ENCODE assay signal across 12 cellular contexts in genomic region chr7:3404490-3404889, GRCh38.
DNase-seq lines count a peak whose midpoint lies in the region; ATAC-seq and TF ChIP-seq lines count a peak whose summit lies in the region.
"Had no signal": no experiment of that assay in that cellular context is flagged by ENCODE, and none has a peak within 500 bp of the region (broad histone marks: within the 10 kb centered on the region; RNA-seq: fewer than 3 reads in every experiment).

No MANE protein-coding gene starts in this region.

- H3K79me1 ChIP-seq in IMR-90 (ENCODE audit: low read depth in 1 of 2, low read length in 2 of 2) = no peaks in the 10 kb centered on the region

- H2BK15ac ChIP-seq in IMR-90 (ENCODE audit: low read depth, low read length) = no peak overlapping the region

- intact Hi-C loops in IMR-90 (cut with micrococcal nuclease) = no loop called here

- peaks cover 48% of the 10 kb centered on the region for H3K27me3 Mint-ChIP-seq in type B pancreatic cell
- peaks cover 86% of the 10 kb centered on the region for H3K27me3 Mint-ChIP-seq in stimulated activated memory B cell treated with anti-CD40 and anti-IgM and Interleukin-4, amounts not matched to agents 10 μg/mL and 1 μg/mL and 100 μg/mL, for 72 hours

- H2BK20ac ChIP-seq in IMR-90 (ENCODE audit: low read depth, low read length) = no peak overlapping the region

- no peak overlapping the region for H3K9ac ChIP-seq in IMR-90 (ENCODE audit: low read depth, low read length)

- POLR2A ChIA-PET in IMR-90 (lab: Charles Lee; ENCODE audit: unreplicated experiment) = no interaction called here

- H4K5ac ChIP-seq in IMR-90 (ENCODE audit: low read depth, low read length) = no peak overlapping the region

- dilution Hi-C loops in IMR-90 (cut with HindIII; ENCODE audit: low sequenced_read_pairs, unreplicated experiment) = no loop called here

- H2BK120ac ChIP-seq in IMR-90 (ENCODE audit: low read depth, low read length) = no peak overlapping the region

- in situ Hi-C loops in IMR-90 (cut with MboI; ENCODE audit: low sequenced_read_pairs) = no loop called here
- in situ Hi-C loops in astrocyte of the cerebellum (cut with HindIII; ENCODE audit: low sequenced_read_pairs) = no loop called here

- no peak for TF ChIP-seq RAD21 in IMR-90 (IDR thresholded peaks at IDR 0.05; ENCODE audit: low read length)

- no peak overlapping the region for H3K27ac Mint-ChIP-seq in type B pancreatic cell
- H3K27ac Mint-ChIP-seq in stimulated activated memory B cell treated with anti-CD40 and anti-IgM and Interleukin-4, amounts not matched to agents 10 μg/mL and 1 μg/mL and 100 μg/mL, for 72 hours = no peak overlapping the region
- H3K27ac Mint-ChIP-seq: activated naive CD8-positive, alpha-beta T cell treated with anti-CD3 and anti-CD28 coated beads for 36 hours had no signal

- H3K36me3 Mint-ChIP-seq in type B pancreatic cell = peaks cover 3% of the 10 kb centered on the region
- no peaks in the 10 kb centered on the region for H3K36me3 Mint-ChIP-seq in stimulated activated memory B cell treated with anti-CD40 and anti-IgM and Interleukin-4, amounts not matched to agents 10 μg/mL and 1 μg/mL and 100 μg/mL, for 72 hours
- H3K36me3 Mint-ChIP-seq: activated naive CD8-positive, alpha-beta T cell treated with anti-CD3 and anti-CD28 coated beads for 36 hours had no signal

- no peak overlapping the region for H3K4ac ChIP-seq in IMR-90 (ENCODE audit: low read depth, low read length)

- no peaks in the 10 kb centered on the region for H3K9me1 ChIP-seq in IMR-90 (ENCODE audit: insufficient read depth, low read length)

- H3K36me3 ChIP-seq in BE2C = no peaks in the 10 kb centered on the region
- no peaks in the 10 kb centered on the region for H3K36me3 ChIP-seq in IMR-90 (ENCODE audit: control insufficient read depth, insufficient read depth, low read length)

- no peak overlapping the region for H4K91ac ChIP-seq in IMR-90 (ENCODE audit: insufficient read depth, low read depth, low read length)

- CTCF ChIA-PET in IMR-90 (lab: Yijun Ruan, JAX) = no interaction called here

- H3K27ac ChIP-seq in IMR-90 (ENCODE audit: insufficient read depth, low read length) = no peak overlapping the region

- H3K14ac ChIP-seq in IMR-90 (replicated peaks; ENCODE audit: low read depth, low read length) = no peak overlapping the region

- TF ChIP-seq CTCF in BE2C (IDR thresholded peaks at IDR 0.05; ENCODE audit: low read depth, low read length) = no peak
- no peak for TF ChIP-seq CTCF in IMR-90 (conservative IDR thresholded peaks at IDR 0.05; ENCODE audit: low read depth, low read length)
- TF ChIP-seq CTCF in astrocyte of the cerebellum (IDR thresholded peaks at IDR 0.05; ENCODE audit: low read depth, low read length, missing control alignments) = no peak
- TF ChIP-seq CTCF in type B pancreatic cell (conservative IDR thresholded peaks at IDR 0.05) = no peak

- H3K4me1 ChIP-seq in BE2C = no peaks in the 10 kb centered on the region
- H3K4me1 ChIP-seq in IMR-90 (ENCODE audit: control insufficient read depth, insufficient read depth, low read length) = no peaks in the 10 kb centered on the region; the same call in 1 of the 2 replicates

- H3K4me2 ChIP-seq in IMR-90 (ENCODE audit: low read depth, low read length) = no peak overlapping the region

- H4K20me1 ChIP-seq in IMR-90 (ENCODE audit: insufficient read depth, low read length) = no peaks in the 10 kb centered on the region

- no peak overlapping the region for H3K23ac ChIP-seq in IMR-90 (ENCODE audit: low read depth, low read length)

- no peak overlapping the region for H3K4me3 Mint-ChIP-seq in type B pancreatic cell
- H3K4me3 Mint-ChIP-seq in stimulated activated memory B cell treated with anti-CD40 and anti-IgM and Interleukin-4, amounts not matched to agents 10 μg/mL and 1 μg/mL and 100 μg/mL, for 72 hours = no peak overlapping the region
- H3K4me3 Mint-ChIP-seq: activated naive CD8-positive, alpha-beta T cell treated with anti-CD3 and anti-CD28 coated beads for 36 hours had no signal

- H3K18ac ChIP-seq in IMR-90 (ENCODE audit: low read depth, low read length) = no peak overlapping the region

- H3K56ac ChIP-seq in IMR-90 (ENCODE audit: extremely low read depth, insufficient read depth, low read length) = no peak overlapping the region

- no peak overlapping the region for H3K4me3 ChIP-seq in BE2C (ENCODE audit: low read depth, low read length)
- H3K4me3 ChIP-seq in IMR-90 (ENCODE audit: insufficient read depth, low read depth, low read length) = no peak overlapping the region
- H3K4me3 ChIP-seq in astrocyte of the cerebellum (ENCODE audit: low read depth, low read length) = no peak overlapping the region

- no TSS peak for BruUV-seq in IMR-90 (replicated peaks; lab: Mats Ljungman, UMichigan)

- DNase-seq in BE2C (peak; percentile 16), IMR-90 (peak; percentile 56), astrocyte of the cerebellum (ENCODE audit: low read depth) (peak; percentile 24), iris pigment epithelial cell (ENCODE audit: low read depth) (peak; percentile 88), type B pancreatic cell (ENCODE audit: extremely low spot score, unreplicated experiment) (no peak), NCI-H1417 (lab: John Stamatoyannopoulos, UW) (no peak)
- DNase-seq in stimulated activated CD4-positive, alpha-beta T cell treated with anti-CD3 and anti-CD28 coated beads, Interleukin-4, amount 100 ng/mL, for 4 hours = no peak
- DNase-seq: activated naive CD8-positive, alpha-beta T cell treated with anti-CD3 and anti-CD28 coated beads for 36 hours; effector CD8-positive, alpha-beta T cell; NCI-H1694 treated with DMSO at 0.1 percent for 48 hours; OCI-M1 had no signal

- H3K27me3 ChIP-seq in BE2C (no peaks in the 10 kb centered on the region), IMR-90 (ENCODE audit: control insufficient read depth, insufficient read depth, low read length) (no peaks in the 10 kb centered on the region)

- H2AFZ ChIP-seq in IMR-90 (replicated peaks; ENCODE audit: low read length, poor library complexity) = no peak overlapping the region

- no peak overlapping the region for H2AK5ac ChIP-seq in IMR-90 (ENCODE audit: low read depth, low read length)

- peak; percentile 62 for ATAC-seq in IMR-90 (ENCODE audit: low read depth)
- ATAC-seq in stimulated activated memory B cell treated with anti-CD40 and anti-IgM and Interleukin-4, amounts not matched to agents 10 μg/mL and 1 μg/mL and 100 μg/mL, for 72 hours = no peak

- no peak for TF ChIP-seq POLR2A in IMR-90 (IDR thresholded peaks at IDR 0.05; ENCODE audit: low read depth, low read length)

- no peak overlapping the region for H4K8ac ChIP-seq in IMR-90 (ENCODE audit: low read depth in 2 of 2, low read length in 2 of 2)

- H3K9me3 Mint-ChIP-seq in type B pancreatic cell = peaks cover 4% of the 10 kb centered on the region
- H3K9me3 Mint-ChIP-seq in stimulated activated memory B cell treated with anti-CD40 and anti-IgM and Interleukin-4, amounts not matched to agents 10 μg/mL and 1 μg/mL and 100 μg/mL, for 72 hours = no peaks in the 10 kb centered on the region
- H3K9me3 Mint-ChIP-seq: activated naive CD8-positive, alpha-beta T cell treated with anti-CD3 and anti-CD28 coated beads for 36 hours had no signal

- H2AK9ac ChIP-seq in IMR-90 (replicated peaks; ENCODE audit: low read depth, low read length, poor library complexity) = no peak overlapping the region

- peaks cover 11% of the 10 kb centered on the region for H3K4me1 Mint-ChIP-seq in type B pancreatic cell (ENCODE audit: unreplicated experiment)
- H3K4me1 Mint-ChIP-seq in stimulated activated memory B cell treated with anti-CD40 and anti-IgM and Interleukin-4, amounts not matched to agents 10 μg/mL and 1 μg/mL and 100 μg/mL, for 72 hours = peaks cover 12% of the 10 kb centered on the region

- H2BK5ac ChIP-seq in IMR-90 (ENCODE audit: low read depth, low read length, poor library complexity, severe bottlenecking) = no peak overlapping the region

- 17% methylated on average over 1 of the region's 1 CpG; no CpG with 5 or more reads in 1 of the 2 experiments for WGBS in IMR-90 (ENCODE audit: extremely low coverage in 2 of 2, insufficient read length in 1 of 2), 2 experiments

- H3K9me3 ChIP-seq in BE2C (no peaks in the 10 kb centered on the region), IMR-90 (ENCODE audit: control insufficient read depth, insufficient read depth, low read length) (no peaks in the 10 kb centered on the region)

TF ChIP-seq in IMR-90, 13 proteins besides CTCF, POLR2A, EP300 and RAD21:
- TF ChIP-seq MXI1 (IDR thresholded peaks at IDR 0.05; ENCODE audit: borderline replicate concordance, low read depth, low read length) (no peak), FOS (IDR thresholded peaks at IDR 0.05; ENCODE audit: low read depth, low read length) (no peak), CEBPB (IDR thresholded peaks at IDR 0.05; ENCODE audit: low read depth, low read length) (no peak), RFX5 (IDR thresholded peaks at IDR 0.05; ENCODE audit: low read depth, low read length) (no peak), USF2 (IDR thresholded peaks at IDR 0.05; ENCODE audit: low read depth, low read length) (no peak), NFE2L2 (IDR thresholded peaks at IDR 0.05; ENCODE audit: low read depth, low read length) (no peak), BHLHE40 (IDR thresholded peaks at IDR 0.05; ENCODE audit: low read depth, low read length) (no peak), ELK1 (IDR thresholded peaks at IDR 0.05; ENCODE audit: borderline replicate concordance, low read depth, low read length) (no peak), CHD1 (IDR thresholded peaks at IDR 0.05; ENCODE audit: low read depth, low read length) (no peak), SMC3 (IDR thresholded peaks at IDR 0.05; ENCODE audit: low read depth, low read length) (no peak)

Comparison
In these comparisons a context has a peak if more than half of its experiments do, and no peak if none do; other contexts are left out.
1. DNase-seq: peak in BE2C (single experiment), IMR-90 (single experiment), astrocyte of the cerebellum (single experiment) and iris pigment epithelial cell (single experiment); none in type B pancreatic cell (single experiment), stimulated activated CD4-positive, alpha-beta T cell treated with anti-CD3 and anti-CD28 coated beads, Interleukin-4, amount 100 ng/mL, for 4 hours (0 of 2) and NCI-H1417 (0 of 3).